ENCODE assay signal across 7 cellular contexts in genomic region chr17:42659079-42659931, GRCh38. TPM values are rescaled to one million over a fixed set of nuclear protein-coding genes. Genes with fewer than 3 reads are reported as not detected.
DNase-seq lines count a peak whose midpoint lies in the region; ATAC-seq and TF ChIP-seq lines count a peak whose summit lies in the region.

Gene TUBG2, plus strand, starts transcription at chr17:42659284. Its CDS starts 220 bp downstream, at chr17:42659504.

- ATAC-seq in GM18502 (IDR thresholded peaks at IDR 0.05; ENCODE audit: poor library complexity, unreplicated experiment) = peak; percentile 52

- H3K4me1 ChIP-seq in neural progenitor cell = peaks cover 4% of the 10 kb centered on the region

- peak within 1 kb of the TSS; percentile 86 for H3K4me2 ChIP-seq in neural progenitor cell

- H3K4me3 Mint-ChIP-seq in activated naive CD4-positive, alpha-beta T cell treated with anti-CD3 and anti-CD28 coated beads for 36 hours = peak within 1 kb of the TSS; percentile 87
- H3K4me3 Mint-ChIP-seq in neural progenitor cell = peak within 1 kb of the TSS; percentile 91

- peaks cover 3% of the 10 kb centered on the region for H3K9me3 Mint-ChIP-seq in activated naive CD4-positive, alpha-beta T cell treated with anti-CD3 and anti-CD28 coated beads for 36 hours
- H3K9me3 Mint-ChIP-seq in neural progenitor cell = peaks cover 2% of the 10 kb centered on the region

- H3F3A ChIP-seq in neural progenitor cell (ENCODE audit: low read depth) = peaks cover 5% of the 10 kb centered on the region

- CTCF ChIA-PET in activated naive CD4-positive, alpha-beta T cell treated with anti-CD3 and anti-CD28 coated beads for 36 hours (lab: Charles Lee) = interaction anchor here (0.7 to 1.2 kb wide), 3 partner anchors 18 to 103 kb away, joined by 3 to 4 read pairs (median 4); partner anchors contain the start of gene PLEKHH3

- no peak within 1 kb of the TSS for H3K27ac ChIP-seq in neural progenitor cell

- H3K27ac Mint-ChIP-seq in activated naive CD4-positive, alpha-beta T cell treated with anti-CD3 and anti-CD28 coated beads for 36 hours = peak within 1 kb of the TSS; percentile 60
- no peak within 1 kb of the TSS for H3K27ac Mint-ChIP-seq in neural progenitor cell

- H3K27me3 ChIP-seq in neural progenitor cell = no peaks in the 10 kb centered on the region

- DNase-seq in LoVo (ENCODE audit: low spot score) (peak; percentile 93), SHP77 treated with DMSO at 0.1 percent for 48 hours (lab: John Stamatoyannopoulos, UW) (peak; percentile 87), foreskin melanocyte (peak; percentile 70), neural progenitor cell (ENCODE audit: low spot score) (peak; percentile 96)
- DNase-seq in activated naive CD4-positive, alpha-beta T cell treated with anti-CD3 and anti-CD28 coated beads for 36 hours = peak; percentile 77

- intact Hi-C loops in activated naive CD4-positive, alpha-beta T cell treated with anti-CD3 and anti-CD28 coated beads for 36 hours (cut with micrococcal nuclease) = loop anchor here (5.0 kb wide), 2 partner anchors 52 to 82 kb away; partner anchors contain the start of genes PSMC3IP, RETREG3 and TUBG1

- H3K4me1 Mint-ChIP-seq in activated naive CD4-positive, alpha-beta T cell treated with anti-CD3 and anti-CD28 coated beads for 36 hours (ENCODE audit: low read depth) = peaks cover 21% of the 10 kb centered on the region
- peaks cover 14% of the 10 kb centered on the region for H3K4me1 Mint-ChIP-seq in neural progenitor cell

- peak within 1 kb of the TSS; percentile 48 for H2AFZ ChIP-seq in neural progenitor cell (replicated peaks)

- H3K79me2 ChIP-seq in neural progenitor cell (ENCODE audit: low read depth) = no peaks in the 10 kb centered on the region

- no peaks in the 10 kb centered on the region for H3K36me3 ChIP-seq in neural progenitor cell

- peak within 1 kb of the TSS; percentile 61 for H3K4me3 ChIP-seq in neural progenitor cell

- H4K20me1 ChIP-seq in neural progenitor cell (ENCODE audit: low read depth) = peaks cover 4% of the 10 kb centered on the region

- H3K36me3 Mint-ChIP-seq in activated naive CD4-positive, alpha-beta T cell treated with anti-CD3 and anti-CD28 coated beads for 36 hours (ENCODE audit: low read depth) = no peaks in the 10 kb centered on the region
- H3K36me3 Mint-ChIP-seq in neural progenitor cell = peaks cover 11% of the 10 kb centered on the region

- no peaks in the 10 kb centered on the region for H3K27me3 Mint-ChIP-seq in activated naive CD4-positive, alpha-beta T cell treated with anti-CD3 and anti-CD28 coated beads for 36 hours (ENCODE audit: low read depth)
- H3K27me3 Mint-ChIP-seq in neural progenitor cell (ENCODE audit: insufficient read depth, low read depth) = peaks cover 2% of the 10 kb centered on the region

- H3K9ac ChIP-seq in neural progenitor cell = peak within 1 kb of the TSS; percentile 15

- no peaks in the 10 kb centered on the region for H3K9me3 ChIP-seq in neural progenitor cell (ENCODE audit: low read depth)

- TF ChIP-seq CTCF in neural progenitor cell (IDR thresholded peaks at IDR 0.05) (no peak), subcutaneous adipose tissue (IDR thresholded peaks at IDR 0.05; ENCODE audit: low read depth) (no peak)

RNA-seq across cellular contexts. Expression of gene TUBG2, which starts in this region (rescaled TPM):
- total RNA-seq in activated naive CD4-positive, alpha-beta T cell treated with anti-CD3 and anti-CD28 coated beads for 36 hours = 1 to 10 TPM; 9.1 to 9.9 TPM
- total RNA-seq in neural progenitor cell (ENCODE audit: low replicate concordance) = 12.8 and 19.6 TPM in 2 replicates
- 10 to 100 TPM; 12.1 to 29.6 (median 21.2) TPM for total RNA-seq in subcutaneous adipose tissue
